In the genomic region with DNA sequence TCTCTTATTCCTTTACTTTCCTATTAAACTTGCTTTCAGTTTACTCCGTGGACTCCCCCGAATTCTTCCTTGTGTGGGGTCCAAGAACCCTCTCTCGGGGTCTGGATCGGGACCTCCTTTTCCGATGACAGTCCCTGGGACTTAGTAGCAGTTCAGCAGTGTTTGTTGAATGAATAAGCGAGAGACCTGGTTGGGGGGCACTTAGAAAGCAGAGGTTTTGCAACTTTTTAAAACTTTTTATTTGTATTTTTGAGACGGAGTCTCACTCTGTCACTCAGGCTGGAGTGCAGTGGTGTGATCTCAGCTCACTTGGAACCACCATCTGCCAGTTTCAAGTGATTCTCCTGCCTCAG, we compare ENCODE assay signal across 1 cellular context.
TF ChIP-seq lines count a peak whose summit lies in the region.

No MANE protein-coding gene starts in this region.

TF ChIP-seq in HCT116, 20 proteins besides CTCF, POLR2A, EP300 and RAD21:
- TF ChIP-seq EZH2 (IDR thresholded peaks at IDR 0.05) (no peak), EZH2phosphoT487 (IDR thresholded peaks at IDR 0.05; ENCODE audit: borderline replicate concordance) (no peak), ELF1 (IDR thresholded peaks at IDR 0.05; ENCODE audit: borderline replicate concordance, low read depth) (no peak), YY1 (IDR thresholded peaks at IDR 0.05; ENCODE audit: extremely low read depth, insufficient replicate concordance, low read depth, low read length) (no peak), EGR1 (IDR thresholded peaks at IDR 0.05; ENCODE audit: low read depth) (no peak), SIN3A (IDR thresholded peaks at IDR 0.05; ENCODE audit: low read depth) (no peak), TCF7L2 (IDR thresholded peaks at IDR 0.05; ENCODE audit: borderline replicate concordance, extremely low read depth, insufficient read depth, insufficient read length) (no peak)
- TF ChIP-seq, protein P1, sequence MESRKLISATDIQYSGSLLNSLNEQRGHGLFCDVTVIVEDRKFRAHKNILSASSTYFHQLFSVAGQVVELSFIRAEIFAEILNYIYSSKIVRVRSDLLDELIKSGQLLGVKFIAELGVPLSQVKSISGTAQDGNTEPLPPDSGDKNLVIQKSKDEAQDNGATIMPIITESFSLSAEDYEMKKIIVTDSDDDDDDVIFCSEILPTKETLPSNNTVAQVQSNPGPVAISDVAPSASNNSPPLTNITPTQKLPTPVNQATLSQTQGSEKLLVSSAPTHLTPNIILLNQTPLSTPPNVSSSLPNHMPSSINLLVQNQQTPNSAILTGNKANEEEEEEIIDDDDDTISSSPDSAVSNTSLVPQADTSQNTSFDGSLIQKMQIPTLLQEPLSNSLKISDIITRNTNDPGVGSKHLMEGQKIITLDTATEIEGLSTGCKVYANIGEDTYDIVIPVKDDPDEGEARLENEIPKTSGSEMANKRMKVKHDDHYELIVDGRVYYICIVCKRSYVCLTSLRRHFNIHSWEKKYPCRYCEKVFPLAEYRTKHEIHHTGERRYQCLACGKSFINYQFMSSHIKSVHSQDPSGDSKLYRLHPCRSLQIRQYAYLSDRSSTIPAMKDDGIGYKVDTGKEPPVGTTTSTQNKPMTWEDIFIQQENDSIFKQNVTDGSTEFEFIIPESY (IDR thresholded peaks at IDR 0.05; ENCODE audit: extremely low read depth, insufficient replicate concordance, low read length) = no peak
- TF ChIP-seq, protein P2, sequence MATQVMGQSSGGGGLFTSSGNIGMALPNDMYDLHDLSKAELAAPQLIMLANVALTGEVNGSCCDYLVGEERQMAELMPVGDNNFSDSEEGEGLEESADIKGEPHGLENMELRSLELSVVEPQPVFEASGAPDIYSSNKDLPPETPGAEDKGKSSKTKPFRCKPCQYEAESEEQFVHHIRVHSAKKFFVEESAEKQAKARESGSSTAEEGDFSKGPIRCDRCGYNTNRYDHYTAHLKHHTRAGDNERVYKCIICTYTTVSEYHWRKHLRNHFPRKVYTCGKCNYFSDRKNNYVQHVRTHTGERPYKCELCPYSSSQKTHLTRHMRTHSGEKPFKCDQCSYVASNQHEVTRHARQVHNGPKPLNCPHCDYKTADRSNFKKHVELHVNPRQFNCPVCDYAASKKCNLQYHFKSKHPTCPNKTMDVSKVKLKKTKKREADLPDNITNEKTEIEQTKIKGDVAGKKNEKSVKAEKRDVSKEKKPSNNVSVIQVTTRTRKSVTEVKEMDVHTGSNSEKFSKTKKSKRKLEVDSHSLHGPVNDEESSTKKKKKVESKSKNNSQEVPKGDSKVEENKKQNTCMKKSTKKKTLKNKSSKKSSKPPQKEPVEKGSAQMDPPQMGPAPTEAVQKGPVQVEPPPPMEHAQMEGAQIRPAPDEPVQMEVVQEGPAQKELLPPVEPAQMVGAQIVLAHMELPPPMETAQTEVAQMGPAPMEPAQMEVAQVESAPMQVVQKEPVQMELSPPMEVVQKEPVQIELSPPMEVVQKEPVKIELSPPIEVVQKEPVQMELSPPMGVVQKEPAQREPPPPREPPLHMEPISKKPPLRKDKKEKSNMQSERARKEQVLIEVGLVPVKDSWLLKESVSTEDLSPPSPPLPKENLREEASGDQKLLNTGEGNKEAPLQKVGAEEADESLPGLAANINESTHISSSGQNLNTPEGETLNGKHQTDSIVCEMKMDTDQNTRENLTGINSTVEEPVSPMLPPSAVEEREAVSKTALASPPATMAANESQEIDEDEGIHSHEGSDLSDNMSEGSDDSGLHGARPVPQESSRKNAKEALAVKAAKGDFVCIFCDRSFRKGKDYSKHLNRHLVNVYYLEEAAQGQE (IDR thresholded peaks at IDR 0.05; ENCODE audit: low read depth) = no peak
